ENCODE assay signal across 8 cellular contexts in genomic region chr7:32916994-32917393, GRCh38. TPM values are rescaled to one million over a fixed set of nuclear protein-coding genes. Genes with fewer than 3 reads are reported as not detected.
DNase-seq lines count a peak whose midpoint lies in the region; ATAC-seq, FAIRE-seq and TF ChIP-seq lines count a peak whose summit lies in the region.
"Not testable (repeated sequence)": the region's sequence is repeated elsewhere in the genome, so short reads cannot be mapped to it uniquely, and the experiment has no call there.

No MANE protein-coding gene starts in this region.

- POLR2A ChIA-PET in A549 (lab: Yijun Ruan, JAX); HCT116 (lab: Charles Lee); GM12878 (lab: Charles Lee); endothelial cell of umbilical vein (lab: Charles Lee): not testable (repeated sequence)

- not testable (repeated sequence) for H3K27ac Mint-ChIP-seq in Calu3 (ENCODE audit: unreplicated experiment)
- peak overlapping the region; percentile 78 for H3K27ac Mint-ChIP-seq in nephron progenitor cell

- H3K27me3 Mint-ChIP-seq in Calu3 (ENCODE audit: unreplicated experiment); nephron progenitor cell (ENCODE audit: low read depth, poor library complexity): not testable (repeated sequence)

- TF ChIP-seq CTCF in A549 (IDR thresholded peaks at IDR 0.05); Calu3 (IDR thresholded peaks at IDR 0.05; ENCODE audit: unreplicated experiment); HCT116 (IDR thresholded peaks at IDR 0.05 in 2 of 3, conservative IDR thresholded peaks at IDR 0.05 in 1 of 3; ENCODE audit: borderline replicate concordance in 1 of 3, insufficient read depth in 1 of 3, low read depth in 2 of 3, low read length in 2 of 3); WERI-Rb-1 (IDR thresholded peaks at IDR 0.05; ENCODE audit: low read depth, low read length); GM12878 (IDR thresholded peaks at IDR 0.05 in 2 of 3, conservative IDR thresholded peaks at IDR 0.05 in 1 of 3; ENCODE audit: control insufficient read depth in 2 of 3, extremely low read depth in 1 of 3, insufficient read depth in 1 of 3, low read depth in 3 of 3, low read length in 3 of 3); mammary epithelial cell (conservative IDR thresholded peaks at IDR 0.05 in 1 of 2, IDR thresholded peaks at IDR 0.05 in 1 of 2; ENCODE audit: extremely low read depth in 1 of 2, insufficient read depth in 1 of 2, low read depth in 1 of 2, low read length in 2 of 2); endothelial cell of umbilical vein (IDR thresholded peaks at IDR 0.05; ENCODE audit: extremely low read depth in 1 of 2, insufficient read depth in 1 of 2, low read depth in 1 of 2, low read length in 2 of 2); nephron progenitor cell (IDR thresholded peaks at IDR 0.05): not testable (repeated sequence)

- not testable (repeated sequence) for H3K4me2 ChIP-seq in A549; HCT116 (ENCODE audit: low read length); GM12878 (ENCODE audit: control insufficient read depth, insufficient read depth); mammary epithelial cell (ENCODE audit: insufficient read depth, low read depth, low read length); endothelial cell of umbilical vein (ENCODE audit: insufficient read depth, low read length)

- peak; percentile 65 for FAIRE-seq in A549 (lab: Jason Lieb, UNC)
- peak; percentile 75 for FAIRE-seq in GM12878 (lab: Jason Lieb, UNC)
- peak; percentile 85 for FAIRE-seq in endothelial cell of umbilical vein (lab: Jason Lieb, UNC)

- TF ChIP-seq RAD21 in A549 (conservative IDR thresholded peaks at IDR 0.05 in 1 of 2, IDR thresholded peaks at IDR 0.05 in 1 of 2); HCT116 (IDR thresholded peaks at IDR 0.05; ENCODE audit: low read depth); GM12878 (IDR thresholded peaks at IDR 0.05; ENCODE audit: insufficient read depth, low read depth, low read length): not testable (repeated sequence)

- H3K4me1 Mint-ChIP-seq in Calu3 (ENCODE audit: low read depth, unreplicated experiment); nephron progenitor cell: not testable (repeated sequence)

- H3K36me3 Mint-ChIP-seq in Calu3 (ENCODE audit: insufficient read depth, unreplicated experiment) = peaks cover 22% of the 10 kb centered on the region
- H3K36me3 Mint-ChIP-seq in nephron progenitor cell (ENCODE audit: low read depth) = peaks cover 75% of the 10 kb centered on the region

- CTCF ChIA-PET in A549 (lab: Yijun Ruan, JAX); Calu3 (lab: Charles Lee); HCT116 (lab: Charles Lee); GM12878 (lab: Yijun Ruan, JAX); mammary epithelial cell (lab: Charles Lee; ENCODE audit: low non-redundant PET); endothelial cell of umbilical vein (lab: Charles Lee): not testable (repeated sequence)

- H3K79me2 ChIP-seq in HCT116 (ENCODE audit: insufficient read depth, low read length); GM12878 (ENCODE audit: control insufficient read depth, insufficient read depth, low read length); mammary epithelial cell (ENCODE audit: insufficient read depth, low read length); endothelial cell of umbilical vein (ENCODE audit: control insufficient read depth, insufficient read depth, low read length): not testable (repeated sequence)

- not testable (repeated sequence) for TF ChIP-seq EP300 in A549 (IDR thresholded peaks at IDR 0.05); GM12878 (IDR thresholded peaks at IDR 0.05; ENCODE audit: borderline replicate concordance in 1 of 2, control insufficient read depth in 1 of 2, low read depth in 2 of 2, low read length in 2 of 2)

- dilution Hi-C loops in mammary epithelial cell (cut with HindIII; ENCODE audit: low sequenced_read_pairs); endothelial cell of umbilical vein (cut with MboI; ENCODE audit: extremely low pct_ligation_motif_present, low sequenced_read_pairs): not testable (repeated sequence)

- H3K4me1 ChIP-seq in A549; HCT116 (ENCODE audit: control insufficient read depth in 1 of 2, insufficient read depth in 2 of 2, low read length in 2 of 2); GM12878 (ENCODE audit: control insufficient read depth, insufficient read depth, low read length); mammary epithelial cell (ENCODE audit: insufficient read depth, low read length); endothelial cell of umbilical vein (ENCODE audit: control insufficient read depth, extremely low read depth, insufficient read depth, low read length): not testable (repeated sequence)

- 90% methylated on average over 4 of the region's 7 CpGs for WGBS in A549 (ENCODE audit: missing lambda C conversion rate)
- WGBS in GM12878 (ENCODE audit: insufficient coverage, insufficient replicate concordance, low lambda C conversion rate, missing lambda C conversion rate) = 87% methylated on average over 3 of the region's 7 CpGs
- 100% methylated on average over 4 of the region's 7 CpGs for WGBS in mammary epithelial cell (ENCODE audit: low coverage, missing lambda C conversion rate)

- not testable (repeated sequence) for H3K4me3 ChIP-seq in A549; HCT116 (replicated peaks in 1 of 2; ENCODE audit: low read depth in 1 of 2, low read length in 2 of 2); WERI-Rb-1 (ENCODE audit: low read depth, low read length); GM12878; mammary epithelial cell (replicated peaks in 1 of 3; ENCODE audit: insufficient read depth in 1 of 3, low read depth in 2 of 3, low read length in 3 of 3); endothelial cell of umbilical vein (replicated peaks in 1 of 3; ENCODE audit: insufficient read depth in 1 of 3, low read depth in 1 of 3, low read length in 3 of 3)

- RAD21 ChIA-PET in HCT116 (lab: Charles Lee; ENCODE audit: low non-redundant PET in 1 of 2, low total read pairs in 2 of 2, uncharacterized antibody in 2 of 2, unreplicated experiment in 2 of 2); GM12878 (lab: Charles Lee; ENCODE audit: unreplicated experiment): not testable (repeated sequence)

- not testable (repeated sequence) for ATAC-seq in A549, GM12878
- peak; percentile 30; the same call in 1 of the 2 replicates for ATAC-seq in HCT116

- SMC1A ChIA-PET in GM12878 (lab: Charles Lee; ENCODE audit: uncharacterized antibody, unreplicated experiment) = not testable (repeated sequence)

- H3K9ac ChIP-seq in HCT116 (ENCODE audit: low read length); GM12878 (ENCODE audit: control insufficient read depth, insufficient read depth, low read length); mammary epithelial cell (ENCODE audit: insufficient read depth, low read length); endothelial cell of umbilical vein (replicated peaks; ENCODE audit: extremely low read depth, insufficient read depth, low read length): not testable (repeated sequence)

- not testable (repeated sequence) for H4K20me1 ChIP-seq in HCT116 (ENCODE audit: insufficient read depth); GM12878 (ENCODE audit: control insufficient read depth, insufficient read depth); mammary epithelial cell (ENCODE audit: insufficient read depth, low read length); endothelial cell of umbilical vein (replicated peaks; ENCODE audit: control insufficient read depth, extremely low read depth, insufficient read depth, low read length)

- H3K27ac ChIP-seq in A549; HCT116 (ENCODE audit: low read depth, low read length); GM12878 (ENCODE audit: control insufficient read depth, insufficient read depth); mammary epithelial cell (ENCODE audit: insufficient read depth, low read depth, low read length); endothelial cell of umbilical vein (ENCODE audit: insufficient read depth, low read depth, low read length): not testable (repeated sequence)
- H3K27ac ChIP-seq in WERI-Rb-1 = peak overlapping the region; percentile 69

- BruUV-seq in Calu3 (replicated peaks; lab: Mats Ljungman, UMichigan) = TSS peak; percentile 31
- BruUV-seq in HCT116 (replicated peaks; lab: Mats Ljungman, UMichigan); GM12878 (replicated peaks; lab: Mats Ljungman, UMichigan); endothelial cell of umbilical vein (replicated peaks; lab: Mats Ljungman, UMichigan): not testable (repeated sequence)
- BruUV-seq in mammary epithelial cell (replicated peaks; lab: Mats Ljungman, UMichigan) = TSS peak; percentile 40

- H3K9me3 Mint-ChIP-seq in Calu3 (ENCODE audit: low read depth, unreplicated experiment); nephron progenitor cell: not testable (repeated sequence)

- intact Hi-C loops in Calu3 (cut with micrococcal nuclease; ENCODE audit: unreplicated experiment); HCT116 (cut with micrococcal nuclease); GM12878 (cut with micrococcal nuclease; ENCODE audit: unreplicated experiment); mammary epithelial cell (cut with micrococcal nuclease); endothelial cell of umbilical vein (cut with micrococcal nuclease): not testable (repeated sequence)

- H3K9me2 ChIP-seq in HCT116 (ENCODE audit: insufficient read depth) = not testable (repeated sequence)

- in situ Hi-C loops in GM12878 (cut with MboI); mammary epithelial cell (cut with MboI; ENCODE audit: low sequenced_read_pairs in 2 of 2): not testable (repeated sequence)

- DNase-seq in A549 (ENCODE audit: low read depth in 1 of 2, low spot score in 1 of 2); Calu3; HCT116 (ENCODE audit: low read depth, low spot score); WERI-Rb-1; GM12878 (ENCODE audit: low read depth, low spot score); mammary epithelial cell; endothelial cell of umbilical vein (ENCODE audit: low read depth, low spot score); nephron progenitor cell: not testable (repeated sequence)

- not testable (repeated sequence) for H3K9me3 ChIP-seq in A549; HCT116 (ENCODE audit: control insufficient read depth in 1 of 2, insufficient read depth in 1 of 2, low read depth in 1 of 2, low read length in 2 of 2); WERI-Rb-1 (ENCODE audit: severe bottlenecking); GM12878 (replicated peaks; ENCODE audit: control insufficient read depth, insufficient read depth, low read length); mammary epithelial cell (replicated peaks; ENCODE audit: insufficient read depth, low read length); endothelial cell of umbilical vein (replicated peaks; ENCODE audit: control insufficient read depth, insufficient read depth, low read length)

- not testable (repeated sequence) for H3K4me3 Mint-ChIP-seq in Calu3 (ENCODE audit: low read depth, unreplicated experiment); nephron progenitor cell

- not testable (repeated sequence) for TF ChIP-seq POLR2A in A549 (IDR thresholded peaks at IDR 0.05; ENCODE audit: low read length); HCT116 (IDR thresholded peaks at IDR 0.05; ENCODE audit: borderline replicate concordance, extremely low read depth, insufficient read depth, insufficient read length); GM12878 (IDR thresholded peaks at IDR 0.05; ENCODE audit: low read depth, low read length); endothelial cell of umbilical vein (IDR thresholded peaks at IDR 0.05; ENCODE audit: low read depth, low read length)

- not testable (repeated sequence) for H3K27me3 ChIP-seq in HCT116 (ENCODE audit: insufficient read depth, low read length); WERI-Rb-1 (ENCODE audit: insufficient read depth, low read depth, severe bottlenecking); GM12878 (replicated peaks in 1 of 2; ENCODE audit: control insufficient read depth in 2 of 2, insufficient read depth in 2 of 2, low read length in 1 of 2); mammary epithelial cell (ENCODE audit: insufficient read depth, low read length); endothelial cell of umbilical vein (ENCODE audit: control insufficient read depth in 2 of 2, insufficient read depth in 2 of 2, low read length in 2 of 2)

- H3K9me1 ChIP-seq in endothelial cell of umbilical vein (replicated peaks; ENCODE audit: control insufficient read depth, extremely low read depth, insufficient read depth, low read length) = not testable (repeated sequence)

- peaks cover 10 to 23% of the 10 kb centered on the region in 2 experiments; a peak in 3 of 4 replicates for H3K36me3 ChIP-seq in HCT116 (ENCODE audit: control insufficient read depth in 1 of 2, insufficient read depth in 2 of 2, low read length in 2 of 2)
- peaks cover 38% of the 10 kb centered on the region for H3K36me3 ChIP-seq in WERI-Rb-1
- H3K36me3 ChIP-seq in GM12878 (ENCODE audit: control insufficient read depth in 2 of 2, insufficient read depth in 2 of 2, low read length in 1 of 2) = not testable (repeated sequence)
- peaks cover 32% of the 10 kb centered on the region for H3K36me3 ChIP-seq in mammary epithelial cell (ENCODE audit: insufficient read depth, low read length)
- peaks cover 2 to 11% of the 10 kb centered on the region in 2 experiments for H3K36me3 ChIP-seq in endothelial cell of umbilical vein (ENCODE audit: control insufficient read depth in 2 of 2, extremely low read depth in 1 of 2, insufficient read depth in 2 of 2, low read length in 2 of 2)

- H2AFZ ChIP-seq in HCT116 (ENCODE audit: low read depth, low read length, poor library complexity, severe bottlenecking); GM12878 (ENCODE audit: control insufficient read depth, low read depth, low read length); mammary epithelial cell (ENCODE audit: low read depth, low read length); endothelial cell of umbilical vein (ENCODE audit: low read depth, low read length): not testable (repeated sequence)

RNA-seq across cellular contexts. Expression of gene KBTBD2, which starts 25.4 kb away (rescaled TPM):
- 43.0 and 43.7 TPM in 2 replicates for polyA plus RNA-seq in A549 (2011; rRNA removed)
- polyA plus RNA-seq in A549 (2012; cell fraction: cytosol; rRNA removed) = 11.5 and 13.4 TPM in 2 replicates
- polyA plus RNA-seq in A549 (2012; cell fraction: nucleus; rRNA removed) = 10.9 and 17.7 TPM in 2 replicates
- 24.2 to 26.9 TPM (median 25.5 TPM) in 3 replicates for polyA plus RNA-seq in A549 (2017; fragmentation: RNase III; extraction: RNeasy Plus Mini Kit Qiagen cat#74134 plus additional on column Dnase treatment)
- polyA minus RNA-seq in A549 (2011; rRNA and poly(A)+ RNA removed) = 22.8 and 23.4 TPM in 2 replicates
- total RNA-seq in Calu3 (2022) = 54.2 and 58.7 TPM in 2 replicates
- 29.0 TPM for total RNA-seq in HCT116 (2021; ENCODE audit: unreplicated experiment)
- 18.0 and 19.9 TPM in 2 replicates for polyA plus RNA-seq in HCT116 (2012)
- total RNA-seq in GM12878 (2013; cell fraction: nucleolus; rRNA removed) = 66.7 and 71.4 TPM in 2 replicates
- 20.0 and 20.2 TPM in 2 replicates for total RNA-seq in GM12878 (2014; rRNA removed)
- total RNA-seq in GM12878 (2014; rRNA removed; fragmentation: Illumina TruSeq; extraction: Trizol) = 18.9 and 19.5 TPM in 2 replicates
- total RNA-seq in GM12878 (2021) = 11.8 and 16.0 TPM in 2 replicates
- polyA plus RNA-seq in GM12878 (2011; ENCODE audit: low read depth) = 10.7 TPM
- 22.3 and 31.5 TPM in 2 replicates for polyA plus RNA-seq in GM12878 (2011; rRNA removed)
- polyA plus RNA-seq in GM12878 (2011; cell fraction: cytosol; rRNA removed) = 9.0 and 12.0 TPM in 2 replicates
- 19.2 and 19.8 TPM in 2 replicates for polyA plus RNA-seq in GM12878 (2011; cell fraction: nucleus; rRNA removed)
- 12.0 and 12.3 TPM in 2 replicates for polyA plus RNA-seq in GM12878 (2012)
- 16.9 and 21.7 TPM in 2 replicates for polyA plus RNA-seq in GM12878 (2014; fragmentation: Illumina TruSeq; extraction: Trizol)
- 1 to 10 TPM; 8.1 to 8.3 TPM for polyA plus RNA-seq in GM12878 (2014; fragmentation: Nextera tagmentation; extraction: Ambion mirVana)
- 14.5 and 16.4 TPM in 2 replicates for polyA plus RNA-seq in GM12878 (2014; rRNA removed)
- polyA plus RNA-seq in GM12878 (2016; fragmentation: Nextera tagmentation; extraction: Ambion mirVana) = 10 to 100 TPM; 11.9 to 12.4 TPM
- polyA minus RNA-seq in GM12878 (2011; rRNA and poly(A)+ RNA removed) = 33.3 and 57.5 TPM in 2 replicates
- 9.5 and 15.2 TPM in 2 replicates for polyA minus RNA-seq in GM12878 (2011; cell fraction: cytosol; rRNA and poly(A)+ RNA removed)
- polyA minus RNA-seq in GM12878 (2011; cell fraction: nucleus; rRNA and poly(A)+ RNA removed) = 15.0 and 19.3 TPM in 2 replicates
- total RNA-seq in mammary epithelial cell = 10 to 100 TPM; 23.3 to 26.0 TPM
- polyA plus RNA-seq in mammary epithelial cell = 14.2 TPM
- 47.4 TPM for polyA minus RNA-seq in mammary epithelial cell
- 36.6 and 37.0 TPM in 2 replicates for total RNA-seq in endothelial cell of umbilical vein
- 19.8 and 24.8 TPM in 2 replicates for polyA plus RNA-seq in endothelial cell of umbilical vein
- 21.3 and 23.0 TPM in 2 replicates for polyA plus RNA-seq in endothelial cell of umbilical vein (2011; cell fraction: cytosol; rRNA removed)
- 44.7 and 52.5 TPM in 2 replicates for polyA plus RNA-seq in endothelial cell of umbilical vein (2011; cell fraction: nucleus; rRNA removed)
- polyA plus RNA-seq in endothelial cell of umbilical vein (2012) = 27.1 and 32.1 TPM in 2 replicates
- 51.4 and 51.5 TPM in 2 replicates for polyA minus RNA-seq in endothelial cell of umbilical vein
- 16.2 TPM for polyA minus RNA-seq in endothelial cell of umbilical vein (2011; cell fraction: cytosol; rRNA and poly(A)+ RNA removed)
- 65.4 and 86.4 TPM in 2 replicates for polyA minus RNA-seq in endothelial cell of umbilical vein (2011; cell fraction: nucleus; rRNA and poly(A)+ RNA removed)

RNA-seq across cellular contexts. Expression of gene FKBP9, which starts 40.2 kb away (rescaled TPM):
- 130 and 140 TPM in 2 replicates for polyA plus RNA-seq in A549 (2011; rRNA removed)
- polyA plus RNA-seq in A549 (2012; cell fraction: cytosol; rRNA removed) = 55.1 and 65.9 TPM in 2 replicates
- polyA plus RNA-seq in A549 (2012; cell fraction: nucleus; rRNA removed) = 93.0 and 171 TPM in 2 replicates
- polyA plus RNA-seq in A549 (2017; fragmentation: RNase III; extraction: RNeasy Plus Mini Kit Qiagen cat#74134 plus additional on column Dnase treatment) = 106 to 123 TPM (median 112 TPM) in 3 replicates
- polyA minus RNA-seq in A549 (2011; rRNA and poly(A)+ RNA removed) = 140 and 160 TPM in 2 replicates
- total RNA-seq in Calu3 (2022) = 124 and 160 TPM in 2 replicates
- 85.6 TPM for total RNA-seq in HCT116 (2021; ENCODE audit: unreplicated experiment)
- 99.4 and 103 TPM in 2 replicates for polyA plus RNA-seq in HCT116 (2012)
- 0.52 TPM in 1 of 2 replicates, not detected in the other for total RNA-seq in GM12878 (2013; cell fraction: nucleolus; rRNA removed)
- total RNA-seq in GM12878 (2014; rRNA removed) = 3.8 and 5.1 TPM in 2 replicates
- total RNA-seq in GM12878 (2014; rRNA removed; fragmentation: Illumina TruSeq; extraction: Trizol) = 3.1 and 3.5 TPM in 2 replicates
- 5.6 and 6.6 TPM in 2 replicates for total RNA-seq in GM12878 (2021)
- polyA plus RNA-seq in GM12878 (2011; ENCODE audit: low read depth) = 1.7 TPM
- polyA plus RNA-seq in GM12878 (2011; rRNA removed) = 0.04 TPM in 2 replicates
- polyA plus RNA-seq in GM12878 (2011; cell fraction: cytosol; rRNA removed) = 0.13 TPM in 1 of 2 replicates, not detected in the other
- polyA plus RNA-seq in GM12878 (2011; cell fraction: nucleus; rRNA removed) = 0.12 and 0.15 TPM in 2 replicates
- 3.5 and 3.8 TPM in 2 replicates for polyA plus RNA-seq in GM12878 (2012)
- polyA plus RNA-seq in GM12878 (2014; fragmentation: Illumina TruSeq; extraction: Trizol) = 2.5 and 3.1 TPM in 2 replicates
- 1 to 10 TPM; 1.0 to 1.3 TPM for polyA plus RNA-seq in GM12878 (2014; fragmentation: Nextera tagmentation; extraction: Ambion mirVana)
- polyA plus RNA-seq in GM12878 (2014; rRNA removed) = 2.4 and 3.7 TPM in 2 replicates
- 1 to 10 TPM; 1.6 to 2.2 TPM for polyA plus RNA-seq in GM12878 (2016; fragmentation: Nextera tagmentation; extraction: Ambion mirVana)
- 0.52 TPM in 1 of 2 replicates, not detected in the other for polyA minus RNA-seq in GM12878 (2011; rRNA and poly(A)+ RNA removed)
- polyA minus RNA-seq in GM12878 (2011; cell fraction: cytosol; rRNA and poly(A)+ RNA removed) = 2.5 and 9.8 TPM in 2 replicates
- 0.96 TPM in 1 of 2 replicates, not detected in the other for polyA minus RNA-seq in GM12878 (2011; cell fraction: nucleus; rRNA and poly(A)+ RNA removed)
- 100 to 1,000 TPM; 129 to 301 TPM for total RNA-seq in mammary epithelial cell
- 111 TPM for polyA plus RNA-seq in mammary epithelial cell
- polyA minus RNA-seq in mammary epithelial cell = 123 TPM
- total RNA-seq in endothelial cell of umbilical vein = 112 and 124 TPM in 2 replicates
- polyA plus RNA-seq in endothelial cell of umbilical vein = 88.7 and 100 TPM in 2 replicates
- polyA plus RNA-seq in endothelial cell of umbilical vein (2011; cell fraction: cytosol; rRNA removed) = 75.8 and 83.5 TPM in 2 replicates
- polyA plus RNA-seq in endothelial cell of umbilical vein (2011; cell fraction: nucleus; rRNA removed) = 52.2 and 62.7 TPM in 2 replicates
- polyA plus RNA-seq in endothelial cell of umbilical vein (2012) = 110 and 119 TPM in 2 replicates
- polyA minus RNA-seq in endothelial cell of umbilical vein = 168 and 189 TPM in 2 replicates
- polyA minus RNA-seq in endothelial cell of umbilical vein (2011; cell fraction: cytosol; rRNA and poly(A)+ RNA removed) = 37.7 TPM
- 36.8 and 49.7 TPM in 2 replicates for polyA minus RNA-seq in endothelial cell of umbilical vein (2011; cell fraction: nucleus; rRNA and poly(A)+ RNA removed)

Comparison
In these comparisons a context has a peak if more than half of its experiments do, and no peak if none do; other contexts are left out.
1. RNA of gene FKBP9, which starts 40.2 kb away (total RNA-seq): 129 to 301 TPM in mammary epithelial cell, 124 to 160 TPM in Calu3, 112 to 124 TPM in endothelial cell of umbilical vein and 85.6 TPM in HCT116 (single experiment); 0.52 to 6.6 TPM in GM12878; every median in the first group is over 10 times any median in the second.